ENCODE assay signal across 20 cellular contexts in genomic region chr1:236164273-236164672, GRCh38. TPM values are rescaled to one million over a fixed set of nuclear protein-coding genes. Genes with fewer than 3 reads are reported as not detected.
DNase-seq lines count a peak whose midpoint lies in the region; ATAC-seq and TF ChIP-seq lines count a peak whose summit lies in the region.
"Had no signal": no experiment of that assay in that cellular context is flagged by ENCODE, and none has a peak within 500 bp of the region (broad histone marks: within the 10 kb centered on the region; RNA-seq: fewer than 3 reads in every experiment).

No MANE protein-coding gene starts in this region.

- H3K4me1 ChIP-seq in BLaER1 treated with 17β-estradiol and CSF1 and Interleukin-3, amounts not matched to agents 10 nM and 100 nM, result peaks cover 24 to 78% (median 40%) of the 10 kb centered on the region in 10 experiments
- H3K4me1 ChIP-seq in DOHH2 (ENCODE audit: control insufficient read depth, low read length), result peaks cover 34% of the 10 kb centered on the region
- H3K4me1 ChIP-seq: gastroesophageal sphincter had no signal

- H3K79me2 ChIP-seq in DOHH2 (ENCODE audit: control insufficient read depth, low read length), result no peaks in the 10 kb centered on the region

- H3K4me2 ChIP-seq in BLaER1 treated with 17β-estradiol and CSF1 and Interleukin-3, amounts not matched to agents 10 nM and 100 nM, result peak overlapping the region in 10 of 11 experiments; percentile 19 to 76 (median 40); a peak in 15 of 22 replicates
- no peak overlapping the region for H3K4me2 ChIP-seq in DOHH2 (ENCODE audit: low read length)

- H3F3A ChIP-seq in DOHH2 (ENCODE audit: control insufficient read depth, insufficient read depth), result peaks cover 8% of the 10 kb centered on the region

- peaks cover 0 to 16% (median 0%) of the 10 kb centered on the region in 11 experiments; a peak in 1 of 22 replicates for H3K27me3 ChIP-seq in BLaER1 treated with 17β-estradiol and CSF1 and Interleukin-3, amounts not matched to agents 10 nM and 100 nM
- H3K27me3 ChIP-seq in DOHH2 (ENCODE audit: control insufficient read depth, low read length), result no peaks in the 10 kb centered on the region
- H3K27me3 ChIP-seq: gastroesophageal sphincter had no signal

- peaks cover 18 to 75% (median 45%) of the 10 kb centered on the region in 11 experiments for H3K36me3 ChIP-seq in BLaER1 treated with 17β-estradiol and CSF1 and Interleukin-3, amounts not matched to agents 10 nM and 100 nM
- H3K36me3 ChIP-seq in DOHH2 (ENCODE audit: control insufficient read depth, low read length), result peaks cover 11% of the 10 kb centered on the region

- ATAC-seq in sciatic nerve (no peak), GM18511 (IDR thresholded peaks at IDR 0.05; ENCODE audit: unreplicated experiment) (no peak)
- ATAC-seq: gastroesophageal sphincter had no signal

- peaks cover 50 to 69% (median 67%) of the 10 kb centered on the region in 11 experiments for H3K9me3 ChIP-seq in BLaER1 treated with 17β-estradiol and CSF1 and Interleukin-3, amounts not matched to agents 10 nM and 100 nM (replicated peaks in 1 of 11)
- H3K9me3 ChIP-seq in DOHH2 (ENCODE audit: control insufficient read depth, insufficient read depth, low read length), result peaks cover 39% of the 10 kb centered on the region

- H4K20me1 ChIP-seq in BLaER1 treated with 17β-estradiol and CSF1 and Interleukin-3, amounts not matched to agents 10 nM and 100 nM, result peaks cover 7 to 46% (median 25%) of the 10 kb centered on the region in 11 experiments; a peak in 19 of 22 replicates
- no peaks in the 10 kb centered on the region for H4K20me1 ChIP-seq in DOHH2 (ENCODE audit: control insufficient read depth, insufficient read depth, low read depth, low read length)

- peak overlapping the region in 3 of 11 experiments; percentile 24 to 74 (median 66); a peak in 5 of 22 replicates for H3K27ac ChIP-seq in BLaER1 treated with 17β-estradiol and CSF1 and Interleukin-3, amounts not matched to agents 10 nM and 100 nM
- no peak overlapping the region for H3K27ac ChIP-seq in DOHH2 (ENCODE audit: low read depth, low read length)
- H3K27ac ChIP-seq: gastroesophageal sphincter had no signal

- intact Hi-C loops in sciatic nerve (cut with DNase I), result no loop called here

- H3K4me3 ChIP-seq in BLaER1 treated with 17β-estradiol and CSF1 and Interleukin-3, amounts not matched to agents 10 nM and 100 nM, result peak overlapping the region in 5 of 10 experiments; percentile 7 to 29 (median 18); a peak in 3 of 20 replicates
- peak overlapping the region; percentile 29; the same call in 1 of the 2 replicates for H3K4me3 ChIP-seq in DOHH2 (ENCODE audit: low read length)
- peak overlapping the region; percentile 16 for H3K4me3 ChIP-seq in epithelial cell of proximal tubule (ENCODE audit: low read depth, low read length)
- H3K4me3 ChIP-seq: gastroesophageal sphincter had no signal

- H3K9me2 ChIP-seq in DOHH2 (replicated peaks; ENCODE audit: control insufficient read depth, low read length), result no peaks in the 10 kb centered on the region

- TF ChIP-seq CTCF in DOHH2 (IDR thresholded peaks at IDR 0.05; ENCODE audit: low read depth, low read length, poor library complexity, severe bottlenecking) (no peak), epithelial cell of proximal tubule (conservative IDR thresholded peaks at IDR 0.05; ENCODE audit: low read depth, low read length) (no peak), GM20000 (IDR thresholded peaks at IDR 0.05; ENCODE audit: extremely low read depth, missing control alignments) (no peak)

- H3K9ac ChIP-seq in BLaER1 treated with 17β-estradiol and CSF1 and Interleukin-3, amounts not matched to agents 10 nM and 100 nM, result peak overlapping the region in 1 of 11 experiments; percentile 39; a peak in 1 of 22 replicates

- DNase-seq in epithelial cell of proximal tubule (ENCODE audit: low read depth) (no peak), sciatic nerve (ENCODE audit: low spot score) (peak; percentile 55), GM20000 (ENCODE audit: low spot score) (no peak)
- no peak for DNase-seq in stimulated activated CD4-positive, alpha-beta T cell treated with anti-CD3 and anti-CD28 coated beads, Interleukin-15, amount 100 ng/mL, for 24 hours
- DNase-seq: activated CD4-positive, alpha-beta memory T cell treated with anti-CD3 and anti-CD28 coated beads, Interleukin-2, amount 10 ng/mL, durations not matched to agents 7 days and 5 days; activated CD4-positive, CD25-positive, alpha-beta regulatory T cell; activated naive CD4-positive, alpha-beta T cell treated with anti-CD3 and anti-CD28 coated beads, Interleukin-2, amount 10 ng/mL, durations not matched to agents 7 days and 5 days; activated T-cell treated with anti-CD3 and anti-CD28 coated beads, Interleukin-2, amount 50 U/mL, for 4 hours; DMS53; KG1; NCI-H146; NCI-H2171 treated with DMSO at 0.1 percent for 48 hours; NCI-H69; retina; RPMI8226; T-helper 9 cell had no signal

RNA-seq across cellular contexts. Expression of gene GPR137B, which starts 21.9 kb away (rescaled TPM):
- total RNA-seq in epithelial cell of proximal tubule, result 9.4 and 14.8 TPM in 2 replicates
- 91.6 TPM for total RNA-seq in sciatic nerve
